Comparison of ENCODE assay signal across 1 cellular context in the genomic region with DNA sequence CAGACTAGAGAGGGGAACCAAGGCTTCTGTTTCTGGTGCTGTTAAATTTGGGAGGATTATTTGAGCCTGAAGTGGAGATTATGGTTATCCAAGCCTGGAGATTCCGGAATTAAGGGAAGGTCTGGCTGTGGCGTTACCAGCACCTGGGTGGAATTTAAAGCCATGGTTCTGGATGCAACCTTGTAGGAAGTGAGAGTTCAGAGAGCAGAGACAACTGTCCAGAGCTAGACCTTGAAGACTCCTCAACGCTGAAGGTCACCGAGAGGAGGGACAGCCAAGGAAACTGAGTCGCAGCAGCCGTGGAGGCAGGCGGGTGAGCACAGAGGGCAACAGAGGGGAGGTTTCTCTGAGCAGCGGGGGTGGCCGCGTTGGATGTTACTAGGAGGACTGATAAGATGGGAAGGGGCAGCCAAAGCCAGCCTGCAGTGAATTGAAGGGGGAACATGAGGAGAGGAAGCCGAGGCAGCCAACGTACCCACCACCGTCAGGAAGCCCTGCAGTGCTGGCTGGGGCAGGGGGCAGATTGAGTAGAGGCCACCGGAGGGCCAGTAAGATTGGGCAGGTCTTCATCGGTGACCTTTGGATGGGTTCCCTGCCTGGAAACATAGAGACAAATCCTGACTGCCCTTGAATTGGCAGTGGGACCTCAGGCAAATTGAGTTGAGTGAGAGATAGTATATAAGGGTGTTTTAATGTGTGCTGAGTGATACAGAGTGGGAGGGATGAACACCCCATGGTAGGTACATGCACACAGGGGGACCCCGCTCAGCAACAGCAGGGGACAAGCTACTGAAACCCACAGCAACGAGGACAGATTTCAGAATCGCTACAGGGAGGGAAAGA.
TF ChIP-seq lines count a peak whose summit lies in the region.

No MANE protein-coding gene starts in this region.

TF ChIP-seq in HepG2, 621 proteins besides CTCF, POLR2A, EP300 and RAD21 (continued from another document and continues in another):
- TF ChIP-seq ZFY (CRISPR knock-in tag; IDR thresholded peaks at IDR 0.05) (peak; percentile 12; the same call in 1 of the 2 replicates), ZSCAN12 (CRISPR knock-in tag; IDR thresholded peaks at IDR 0.05) (no peak), ZNF225 (CRISPR knock-in tag; IDR thresholded peaks at IDR 0.05) (no peak), ZNF562 (CRISPR knock-in tag; IDR thresholded peaks at IDR 0.05; ENCODE audit: borderline replicate concordance) (no peak), TSC22D2 (CRISPR knock-in tag; IDR thresholded peaks at IDR 0.05; ENCODE audit: borderline replicate concordance) (0 out of 2 replicates have a peak, but pooled peaks have one; percentile 51), ZNF264 (CRISPR knock-in tag; IDR thresholded peaks at IDR 0.05) (no peak), IRF2 (CRISPR knock-in tag; IDR thresholded peaks at IDR 0.05) (no peak), RFXAP (CRISPR knock-in tag; IDR thresholded peaks at IDR 0.05; ENCODE audit: borderline replicate concordance) (peak; percentile 45; the same call in 1 of the 2 replicates), ZBTB42 (CRISPR knock-in tag; IDR thresholded peaks at IDR 0.05) (no peak), CCDC6 (CRISPR knock-in tag; IDR thresholded peaks at IDR 0.05) (no peak), AFF4 (CRISPR knock-in tag; IDR thresholded peaks at IDR 0.05) (no peak), NFAT5 (CRISPR knock-in tag; IDR thresholded peaks at IDR 0.05) (no peak), RXRA (CRISPR knock-in tag; IDR thresholded peaks at IDR 0.05) (no peak), ZNF512B (CRISPR knock-in tag; IDR thresholded peaks at IDR 0.05; ENCODE audit: borderline replicate concordance) (no peak), ERF (CRISPR knock-in tag; IDR thresholded peaks at IDR 0.05) (peak; percentile 17; the same call in 1 of the 2 replicates), KLF16 (CRISPR knock-in tag; IDR thresholded peaks at IDR 0.05) (no peak), GATAD1 (CRISPR knock-in tag; IDR thresholded peaks at IDR 0.05) (no peak), ARID5B (CRISPR knock-in tag; IDR thresholded peaks at IDR 0.05) (peak; percentile 31; the same call in 1 of the 2 replicates), ZNF558 (CRISPR knock-in tag; IDR thresholded peaks at IDR 0.05; ENCODE audit: borderline replicate concordance) (no peak), SAFB2 (CRISPR knock-in tag; IDR thresholded peaks at IDR 0.05; ENCODE audit: borderline replicate concordance, low read depth) (peak; percentile 12; the same call in 1 of the 2 replicates), ZBTB8A (CRISPR knock-in tag; IDR thresholded peaks at IDR 0.05; ENCODE audit: borderline replicate concordance, low read depth) (no peak), HOXA9 (CRISPR knock-in tag; IDR thresholded peaks at IDR 0.05; ENCODE audit: borderline replicate concordance) (peak; percentile 50; the same call in 1 of the 2 replicates), ZNF597 (CRISPR knock-in tag; IDR thresholded peaks at IDR 0.05) (no peak)
- TF ChIP-seq, protein P1, sequence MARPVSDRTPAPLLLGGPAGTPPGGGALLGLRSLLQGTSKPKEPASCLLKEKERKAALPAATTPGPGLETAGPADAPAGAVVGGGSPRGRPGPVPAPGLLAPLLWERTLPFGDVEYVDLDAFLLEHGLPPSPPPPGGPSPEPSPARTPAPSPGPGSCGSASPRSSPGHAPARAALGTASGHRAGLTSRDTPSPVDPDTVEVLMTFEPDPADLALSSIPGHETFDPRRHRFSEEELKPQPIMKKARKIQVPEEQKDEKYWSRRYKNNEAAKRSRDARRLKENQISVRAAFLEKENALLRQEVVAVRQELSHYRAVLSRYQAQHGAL (CRISPR knock-in tag; IDR thresholded peaks at IDR 0.05; ENCODE audit: not compliant biosample characterization), result no peak
- TF ChIP-seq, protein P2, sequence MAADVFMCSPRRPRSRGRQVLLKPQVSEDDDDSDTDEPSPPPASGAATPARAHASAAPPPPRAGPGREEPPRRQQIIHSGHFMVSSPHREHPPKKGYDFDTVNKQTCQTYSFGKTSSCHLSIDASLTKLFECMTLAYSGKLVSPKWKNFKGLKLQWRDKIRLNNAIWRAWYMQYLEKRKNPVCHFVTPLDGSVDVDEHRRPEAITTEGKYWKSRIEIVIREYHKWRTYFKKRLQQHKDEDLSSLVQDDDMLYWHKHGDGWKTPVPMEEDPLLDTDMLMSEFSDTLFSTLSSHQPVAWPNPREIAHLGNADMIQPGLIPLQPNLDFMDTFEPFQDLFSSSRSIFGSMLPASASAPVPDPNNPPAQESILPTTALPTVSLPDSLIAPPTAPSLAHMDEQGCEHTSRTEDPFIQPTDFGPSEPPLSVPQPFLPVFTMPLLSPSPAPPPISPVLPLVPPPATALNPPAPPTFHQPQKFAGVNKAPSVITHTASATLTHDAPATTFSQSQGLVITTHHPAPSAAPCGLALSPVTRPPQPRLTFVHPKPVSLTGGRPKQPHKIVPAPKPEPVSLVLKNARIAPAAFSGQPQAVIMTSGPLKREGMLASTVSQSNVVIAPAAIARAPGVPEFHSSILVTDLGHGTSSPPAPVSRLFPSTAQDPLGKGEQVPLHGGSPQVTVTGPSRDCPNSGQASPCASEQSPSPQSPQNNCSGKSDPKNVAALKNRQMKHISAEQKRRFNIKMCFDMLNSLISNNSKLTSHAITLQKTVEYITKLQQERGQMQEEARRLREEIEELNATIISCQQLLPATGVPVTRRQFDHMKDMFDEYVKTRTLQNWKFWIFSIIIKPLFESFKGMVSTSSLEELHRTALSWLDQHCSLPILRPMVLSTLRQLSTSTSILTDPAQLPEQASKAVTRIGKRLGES (CRISPR knock-in tag; IDR thresholded peaks at IDR 0.05; ENCODE audit: borderline replicate concordance), result no peak
